ENCODE assay signal across 29 cellular contexts in genomic region chr2:48439102-48439501, GRCh38. TPM values are rescaled to one million over a fixed set of nuclear protein-coding genes. Genes with fewer than 3 reads are reported as not detected.
DNase-seq lines count a peak whose midpoint lies in the region; ATAC-seq and TF ChIP-seq lines count a peak whose summit lies in the region.
"Had no signal": no experiment of that assay in that cellular context is flagged by ENCODE, and none has a peak within 500 bp of the region (broad histone marks: within the 10 kb centered on the region; RNA-seq: fewer than 3 reads in every experiment).

No MANE protein-coding gene starts in this region.

- H3K9me2 ChIP-seq in SK-N-SH = no peaks in the 10 kb centered on the region

- DNase-seq in SK-N-SH (no peak), fibroblast of the aortic adventitia (ENCODE audit: low read depth) (peak; percentile 26), adrenal gland (no peak)
- no peak for DNase-seq in activated CD4-positive, CD25-positive, alpha-beta regulatory T cell treated with anti-CD3 and anti-CD28 coated beads, Interleukin-2, amount 50 U/mL, for 72 hours
- DNase-seq: activated naive CD4-positive, alpha-beta T cell treated with anti-CD3 and anti-CD28 coated beads, Interleukin-2, amount 50 U/mL, for 16 hours; anterior cingulate cortex; CD4-positive, alpha-beta memory T cell; DMS 273 treated with DMSO at 0.1 percent for 48 hours; endodermal cell; gastrocnemius medialis; H9; hippocampal formation; KG1; NCI-H1436; NCI-H2081 treated with DMSO at 0.1 percent for 48 hours; NCI-H345; NCI-H774; OCI-M1; small intestine; stimulated activated CD4-positive, alpha-beta T cell treated with anti-CD3 and anti-CD28 coated beads, Interleukin-2, amount 100 ng/mL, for 24 hours; stomach; tibial artery had no signal

- TF ChIP-seq RAD21 in SK-N-SH (IDR thresholded peaks at IDR 0.05; ENCODE audit: low read length) = no peak

- H2AFZ ChIP-seq in SK-N-SH (ENCODE audit: low read depth) (peak overlapping the region; percentile 66), OCI-LY3 (ENCODE audit: low read depth, low read length) (no peak overlapping the region)

- peak overlapping the region; percentile 98 to 99 for H3K27ac ChIP-seq in SK-N-SH (ENCODE audit: low read depth in 2 of 2, low read length in 1 of 2)
- no peak overlapping the region for H3K27ac ChIP-seq in OCI-LY3 (ENCODE audit: low read length)
- H3K27ac ChIP-seq in adrenal gland = no peak overlapping the region

- no peak for TF ChIP-seq POLR2A in adrenal gland (IDR thresholded peaks at IDR 0.05)

- H3K4me3 ChIP-seq in SK-N-SH (ENCODE audit: low read depth in 2 of 2, low read length in 1 of 2) (no peak overlapping the region), OCI-LY3 (ENCODE audit: low read length) (no peak overlapping the region), fibroblast of the aortic adventitia (ENCODE audit: low read depth, low read length) (no peak overlapping the region), skeletal muscle satellite cell (ENCODE audit: low read length) (no peak overlapping the region), adrenal gland (no peak overlapping the region)

- H3K4me1 ChIP-seq in SK-N-SH (ENCODE audit: control insufficient read depth in 1 of 2, insufficient read depth in 2 of 2, low read depth in 1 of 2, low read length in 1 of 2) (peaks cover 5 to 16% of the 10 kb centered on the region in 2 experiments; a peak in 3 of 4 replicates), OCI-LY3 (ENCODE audit: low read length) (peaks cover 18% of the 10 kb centered on the region), skeletal muscle satellite cell (ENCODE audit: control insufficient read depth, insufficient read depth, low read length) (peaks cover 15% of the 10 kb centered on the region), adrenal gland (replicated peaks in 1 of 2) (peaks cover 3 to 14% of the 10 kb centered on the region in 2 donors)

- H3K27me3 ChIP-seq in SK-N-SH (ENCODE audit: insufficient read depth) (no peaks in the 10 kb centered on the region), OCI-LY3 (ENCODE audit: low read depth, low read length) (no peaks in the 10 kb centered on the region), skeletal muscle satellite cell (ENCODE audit: control insufficient read depth, insufficient read depth, low read length) (no peaks in the 10 kb centered on the region), adrenal gland (no peaks in the 10 kb centered on the region)
- H3K27me3 ChIP-seq: gastrocnemius medialis, stomach, tibial artery had no signal

- H3K79me2 ChIP-seq in SK-N-SH (ENCODE audit: insufficient read depth) (peaks cover 19% of the 10 kb centered on the region; the same call in 1 of the 2 replicates), OCI-LY3 (ENCODE audit: low read length) (peaks cover 22% of the 10 kb centered on the region)

- H3F3A ChIP-seq in SK-N-SH (replicated peaks; ENCODE audit: insufficient read depth) = peaks cover 11% of the 10 kb centered on the region

- H4K20me1 ChIP-seq in SK-N-SH (ENCODE audit: insufficient read depth) = no peaks in the 10 kb centered on the region
- H4K20me1 ChIP-seq in OCI-LY3 (ENCODE audit: insufficient read depth, low read length) = no peaks in the 10 kb centered on the region

- H3K9me3 ChIP-seq in SK-N-SH (no peaks in the 10 kb centered on the region), OCI-LY3 (ENCODE audit: insufficient read depth, low read length) (no peaks in the 10 kb centered on the region), skeletal muscle satellite cell (replicated peaks; ENCODE audit: low read length) (no peaks in the 10 kb centered on the region), adrenal gland (replicated peaks in 1 of 3) (no peaks in the 10 kb centered on the region)
- H3K9me3 ChIP-seq: gastrocnemius medialis, stomach, tibial artery had no signal

- CTCF ChIA-PET in SK-N-SH (lab: Yijun Ruan, JAX) = interaction anchor here (1.8 kb wide), 1 partner anchor 9 kb away, joined by 3 read pairs; no protein-coding TSS in a partner anchor

- H3K36me3 ChIP-seq in SK-N-SH (replicated peaks in 1 of 2; ENCODE audit: control insufficient read depth in 1 of 2, insufficient read depth in 2 of 2, low read length in 1 of 2) = no peaks in the 10 kb centered on the region
- peaks cover 6% of the 10 kb centered on the region for H3K36me3 ChIP-seq in OCI-LY3 (replicated peaks; ENCODE audit: low read depth, low read length)
- H3K36me3 ChIP-seq in skeletal muscle satellite cell (ENCODE audit: insufficient read depth, low read length) = no peaks in the 10 kb centered on the region
- no peaks in the 10 kb centered on the region for H3K36me3 ChIP-seq in adrenal gland (replicated peaks in 1 of 2)
- H3K36me3 ChIP-seq: gastrocnemius medialis, stomach, tibial artery had no signal

- POLR2A ChIA-PET in SK-N-SH (lab: Yijun Ruan, JAX) = no interaction called here

- no peak for TF ChIP-seq EP300 in SK-N-SH (IDR thresholded peaks at IDR 0.05; ENCODE audit: borderline replicate concordance in 1 of 2, low read depth in 1 of 2, low read length in 1 of 2)

- H3K4me2 ChIP-seq in SK-N-SH (peak overlapping the region; percentile 78), OCI-LY3 (ENCODE audit: low read length) (peak overlapping the region; percentile 74), skeletal muscle satellite cell (ENCODE audit: low read length) (peak overlapping the region; percentile 84)

- peak overlapping the region; percentile 86; the same call in 1 of the 2 replicates for H3K9ac ChIP-seq in SK-N-SH
- no peak overlapping the region for H3K9ac ChIP-seq in OCI-LY3 (ENCODE audit: low read length)
- peak overlapping the region; percentile 88 for H3K9ac ChIP-seq in skeletal muscle satellite cell (ENCODE audit: low read depth, low read length)

- intact Hi-C loops in adrenal gland (cut with DNase I) = no loop called here

- TF ChIP-seq CTCF in SK-N-SH (IDR thresholded peaks at IDR 0.05) (peak; percentile 36), OCI-LY3 (IDR thresholded peaks at IDR 0.05; ENCODE audit: low read depth, low read length) (no peak), fibroblast of the aortic adventitia (IDR thresholded peaks at IDR 0.05; ENCODE audit: insufficient read depth, low read length) (no peak), adrenal gland (IDR thresholded peaks at IDR 0.05) (no peak)

- WGBS in SK-N-SH (ENCODE audit: low lambda C conversion rate) = 77% methylated on average over 7 of the region's 7 CpGs
- 66 to 73% (median 70%) methylated on average over 7 of the region's 7 CpGs for WGBS in adrenal gland, 4 donors

- ATAC-seq in SK-N-SH treated with all-trans-retinoic acid at 6 μM for 48 hours = no peak
- no peak for ATAC-seq in GM19455 (IDR thresholded peaks at IDR 0.05; ENCODE audit: unreplicated experiment)
- ATAC-seq: esophagus mucosa, gastrocnemius medialis, Right ventricle myocardium inferior, WTC11 had no signal

TF ChIP-seq in SK-N-SH, 30 proteins besides CTCF, POLR2A, EP300 and RAD21 (continues in another document):
- TF ChIP-seq SMC3 (IDR thresholded peaks at IDR 0.05; ENCODE audit: low read depth, low read length) (no peak), YY1 (IDR thresholded peaks at IDR 0.05; ENCODE audit: low read depth) (no peak), PBX3 (IDR thresholded peaks at IDR 0.05) (no peak)
- TF ChIP-seq, protein P1, sequence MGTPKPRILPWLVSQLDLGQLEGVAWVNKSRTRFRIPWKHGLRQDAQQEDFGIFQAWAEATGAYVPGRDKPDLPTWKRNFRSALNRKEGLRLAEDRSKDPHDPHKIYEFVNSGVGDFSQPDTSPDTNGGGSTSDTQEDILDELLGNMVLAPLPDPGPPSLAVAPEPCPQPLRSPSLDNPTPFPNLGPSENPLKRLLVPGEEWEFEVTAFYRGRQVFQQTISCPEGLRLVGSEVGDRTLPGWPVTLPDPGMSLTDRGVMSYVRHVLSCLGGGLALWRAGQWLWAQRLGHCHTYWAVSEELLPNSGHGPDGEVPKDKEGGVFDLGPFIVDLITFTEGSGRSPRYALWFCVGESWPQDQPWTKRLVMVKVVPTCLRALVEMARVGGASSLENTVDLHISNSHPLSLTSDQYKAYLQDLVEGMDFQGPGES (IDR thresholded peaks at IDR 0.05; ENCODE audit: low read depth, low read length) = no peak

TF ChIP-seq in SK-N-SH treated with all-trans-retinoic acid at 6 μM for 48 hours, 23 proteins besides CTCF, POLR2A, EP300 and RAD21 (continues in another document):
- TF ChIP-seq RARB (CRISPR knock-in tag; IDR thresholded peaks at IDR 0.05) (no peak), BACH2 (CRISPR knock-in tag; IDR thresholded peaks at IDR 0.05; ENCODE audit: borderline replicate concordance) (no peak), ZNF70 (CRISPR knock-in tag; IDR thresholded peaks at IDR 0.05) (no peak), CSRNP3 (CRISPR knock-in tag; IDR thresholded peaks at IDR 0.05) (no peak), ZNF565 (CRISPR knock-in tag; conservative IDR thresholded peaks at IDR 0.05; ENCODE audit: low read depth) (no peak)

RNA-seq across cellular contexts. Expression of gene PPP1R21, which starts 1.5 kb away (rescaled TPM):
- 9.1 and 12.2 TPM in 2 replicates for polyA plus RNA-seq in SK-N-SH (2012; rRNA removed)
- polyA plus RNA-seq in SK-N-SH (2012; cell fraction: cytosol; rRNA removed) = 12.5 and 15.3 TPM in 2 replicates
- 20.3 and 21.2 TPM in 2 replicates for polyA plus RNA-seq in SK-N-SH (2012; cell fraction: nucleus; rRNA removed)
- 21.9 and 52.3 TPM in 2 replicates for total RNA-seq in fibroblast of the aortic adventitia (ENCODE audit: low replicate concordance)
- 10.6 and 12.9 TPM in 2 replicates for total RNA-seq in skeletal muscle satellite cell (2012; rRNA removed)
- 10 to 100 TPM; 17.5 to 49.8 (median 31.6) TPM for total RNA-seq in adrenal gland
- polyA plus RNA-seq in adrenal gland = 10 to 100 TPM; 18.7 to 51.1 (median 40.8) TPM

Comparison
In these comparisons a context has a peak if more than half of its experiments do, and no peak if none do; other contexts are left out.
1. H3K27ac ChIP-seq: peak in SK-N-SH (2 of 2); none in OCI-LY3 (single experiment) and adrenal gland (0 of 5).
2. Peak in every context shown above with its lines, with median percentiles within 50 percentile points of each other: H3K4me2 ChIP-seq.